In the genomic region with DNA sequence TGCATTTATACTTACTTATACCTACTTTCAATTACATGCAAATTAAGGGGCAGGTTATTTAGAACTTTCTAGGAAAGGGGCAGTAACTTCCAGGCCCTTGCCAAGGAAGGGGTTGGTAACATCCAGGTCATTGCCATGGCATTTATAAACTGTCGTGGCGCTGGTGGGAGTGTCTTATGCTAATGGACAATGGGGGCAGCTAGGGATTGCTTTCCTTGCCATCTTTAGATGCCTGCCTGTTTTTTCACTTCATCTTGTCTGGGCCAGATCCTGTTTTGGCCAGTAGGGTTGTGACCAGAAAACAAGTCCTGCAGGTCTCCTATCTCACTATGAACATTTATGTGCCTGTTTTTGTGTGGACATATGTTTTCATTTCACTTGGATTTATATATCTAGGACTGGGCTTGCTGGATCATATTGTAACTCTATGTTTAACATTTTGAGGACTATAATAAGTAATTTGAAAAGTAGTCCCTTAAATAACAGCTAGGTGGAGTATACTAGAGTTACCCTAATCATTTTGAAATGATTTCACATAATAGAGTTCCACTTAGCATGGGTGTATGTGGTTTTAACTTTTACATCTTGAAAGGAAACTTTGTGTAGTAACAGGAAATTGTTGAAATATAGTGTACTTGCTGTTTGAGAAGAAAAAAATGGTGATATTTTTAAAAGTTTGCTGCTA, we compare ENCODE assay signal across 9 cellular contexts. TPM values are rescaled to one million over a fixed set of nuclear protein-coding genes. Genes with fewer than 3 reads are reported as not detected.
DNase-seq lines count a peak whose midpoint lies in the region; ATAC-seq and TF ChIP-seq lines count a peak whose summit lies in the region.
"Had no signal": no experiment of that assay in that cellular context is flagged by ENCODE, and none has a peak within 500 bp of the region (broad histone marks: within the 10 kb centered on the region; RNA-seq: fewer than 3 reads in every experiment).

No MANE protein-coding gene starts in this region.

- H3K9me3 ChIP-seq in ascending aorta (peaks cover 0 to 12% of the 10 kb centered on the region in 2 donors), gastroesophageal sphincter (no peaks in the 10 kb centered on the region)
- H3K9me3 ChIP-seq: suprapubic skin had no signal

- H3K4me3 Mint-ChIP-seq in IgD-negative memory B cell, result peak overlapping the region in 3 of 4 donors; percentile 4 to 63 (median 63)
- H3K4me3 Mint-ChIP-seq in naive thymus-derived CD8-positive, alpha-beta T cell, result peak overlapping the region; percentile 4 to 80 (median 61)

- H3K4me3 ChIP-seq in ascending aorta, result no peak overlapping the region
- H3K4me3 ChIP-seq in gastroesophageal sphincter, result no peak overlapping the region
- H3K4me3 ChIP-seq: suprapubic skin had no signal

- no peaks in the 10 kb centered on the region for H3K27me3 Mint-ChIP-seq in IgD-negative memory B cell
- no peaks in the 10 kb centered on the region for H3K27me3 Mint-ChIP-seq in naive thymus-derived CD8-positive, alpha-beta T cell

- peaks cover 2 to 14% (median 9%) of the 10 kb centered on the region in 3 donors for H3K9me3 Mint-ChIP-seq in IgD-negative memory B cell
- peaks cover 0 to 55% (median 16%) of the 10 kb centered on the region in 9 donors for H3K9me3 Mint-ChIP-seq in naive thymus-derived CD8-positive, alpha-beta T cell

- DNase-seq in ELR (ENCODE audit: low read depth) (peak; percentile 7), ascending aorta (ENCODE audit: low spot score in 2 of 2) (no peak), NCI-H1436 (lab: John Stamatoyannopoulos, UW) (no peak), cortex of kidney (lab: John Stamatoyannopoulos, UW) (no peak)
- peak in 3 of 10 donors; percentile 15 to 57 (median 50) for DNase-seq in naive thymus-derived CD8-positive, alpha-beta T cell

- no peaks in the 10 kb centered on the region for H3K27me3 ChIP-seq in ascending aorta
- H3K27me3 ChIP-seq in gastroesophageal sphincter, result no peaks in the 10 kb centered on the region
- H3K27me3 ChIP-seq: suprapubic skin had no signal

- TF ChIP-seq POLR2A in gastroesophageal sphincter (IDR thresholded peaks at IDR 0.05), result no peak

- TF ChIP-seq CTCF in ascending aorta (IDR thresholded peaks at IDR 0.05) (peak in 2 of 3 experiments; percentile 8 to 14), gastroesophageal sphincter (IDR thresholded peaks at IDR 0.05) (peak in 2 of 4 experiments; percentile 19 to 30)

- H3K4me1 Mint-ChIP-seq in IgD-negative memory B cell, result peaks cover 30 to 45% (median 37%) of the 10 kb centered on the region in 3 donors
- H3K4me1 Mint-ChIP-seq in naive thymus-derived CD8-positive, alpha-beta T cell, result peaks cover 28 to 48% (median 42%) of the 10 kb centered on the region in 4 donors

- H3K4me1 ChIP-seq in ascending aorta, result peaks cover 0 to 4% of the 10 kb centered on the region in 2 donors
- H3K4me1 ChIP-seq in gastroesophageal sphincter, result peaks cover 0 to 33% (median 0%) of the 10 kb centered on the region in 3 donors

- WGBS in gastroesophageal sphincter (ENCODE audit: low coverage in 1 of 2), 2 donors, result 83% methylated on average over 2 of the region's 2 CpGs; no CpG with 5 or more reads in 1 of the 2 donors

- peaks cover 4% of the 10 kb centered on the region for H3K36me3 Mint-ChIP-seq in IgD-negative memory B cell
- peaks cover 16 to 43% (median 27%) of the 10 kb centered on the region in 3 donors for H3K36me3 Mint-ChIP-seq in naive thymus-derived CD8-positive, alpha-beta T cell

- intact Hi-C loops in ascending aorta (cut with DNase I), result loop anchor here (5.0 kb wide), 1 partner anchor 204 kb away; no protein-coding TSS in a partner anchor

- H3K27ac ChIP-seq in ascending aorta, result no peak overlapping the region
- peak overlapping the region in 1 of 4 donors; percentile 24 for H3K27ac ChIP-seq in gastroesophageal sphincter
- H3K27ac ChIP-seq: suprapubic skin had no signal

- H3K27ac Mint-ChIP-seq in IgD-negative memory B cell, result peak overlapping the region; percentile 57 to 93 (median 88)
- peak overlapping the region; percentile 80 to 92 (median 90) for H3K27ac Mint-ChIP-seq in naive thymus-derived CD8-positive, alpha-beta T cell

- no peaks in the 10 kb centered on the region for H3K36me3 ChIP-seq in ascending aorta
- H3K36me3 ChIP-seq in gastroesophageal sphincter, result no peaks in the 10 kb centered on the region
- H3K36me3 ChIP-seq: suprapubic skin had no signal

- POLR2A ChIA-PET in naive thymus-derived CD8-positive, alpha-beta T cell (lab: Charles Lee), result interaction anchor here (0.5 to 2.2 kb wide), 5 partner anchors 137 to 294 kb away, joined by 3 to 7 read pairs (median 3); a partner anchor contains a TSS

- peak; percentile 87 to 97 for ATAC-seq in naive thymus-derived CD8-positive, alpha-beta T cell
- ATAC-seq in GM21619 (IDR thresholded peaks at IDR 0.05; ENCODE audit: unreplicated experiment) (no peak), gastroesophageal sphincter (no peak)

- TF ChIP-seq EP300 in gastroesophageal sphincter (IDR thresholded peaks at IDR 0.05), result no peak

RNA-seq across cellular contexts. Expression of a gene that starts 56.1 kb away (rescaled TPM):
- 14.3 TPM for polyA plus RNA-seq in IgD-negative memory B cell
- total RNA-seq in ascending aorta, result 9.8 TPM
- total RNA-seq in naive thymus-derived CD8-positive, alpha-beta T cell, result 10 to 100 TPM; 20.8 to 22.2 TPM
- 10 to 100 TPM; 12.4 to 28.2 (median 13.7) TPM for polyA plus RNA-seq in naive thymus-derived CD8-positive, alpha-beta T cell
- total RNA-seq in gastroesophageal sphincter, result 10 to 100 TPM; 25.3 to 55.4 (median 43.1) TPM

Comparison
In these comparisons a context has a peak if more than half of its experiments do, and no peak if none do; other contexts are left out.
1. ATAC-seq: peak in naive thymus-derived CD8-positive, alpha-beta T cell (2 of 2); none in GM21619 (single experiment) and gastroesophageal sphincter (single experiment).